In genomic region chr7:26365077-26365896, GRCh38 we compare ENCODE assay signal across 8 cellular contexts.
A peak's percentile ranks its signal among the peaks of the same experiment; 100 is the strongest.
DNase-seq lines count a peak whose midpoint lies in the region; ATAC-seq and TF ChIP-seq lines count a peak whose summit lies in the region.

No MANE protein-coding gene starts in this region.

- no peaks in the 10 kb centered on the region for H3K9me2 ChIP-seq in SK-N-SH

- H3K27ac ChIP-seq in SK-N-SH (ENCODE audit: low read depth in 2 of 2, low read length in 1 of 2) (no peak overlapping the region), sigmoid colon (no peak overlapping the region)

- H3K27me3 ChIP-seq in SK-N-SH (ENCODE audit: insufficient read depth), result peaks cover 22% of the 10 kb centered on the region; the same call in 1 of the 2 replicates
- peaks cover 5 to 47% (median 14%) of the 10 kb centered on the region in 3 donors for H3K27me3 ChIP-seq in sigmoid colon

- no peak overlapping the region for H2AFZ ChIP-seq in SK-N-SH (ENCODE audit: low read depth)

- no peak overlapping the region for H3K4me3 ChIP-seq in SK-N-SH (ENCODE audit: low read depth in 2 of 2, low read length in 1 of 2)
- no peak overlapping the region for H3K4me3 ChIP-seq in sigmoid colon

- H4K20me1 ChIP-seq in SK-N-SH (ENCODE audit: insufficient read depth), result no peaks in the 10 kb centered on the region

- TF ChIP-seq RAD21 in SK-N-SH (IDR thresholded peaks at IDR 0.05; ENCODE audit: low read length), result peak; percentile 100

- H3K9ac ChIP-seq in SK-N-SH, result no peak overlapping the region

- CTCF ChIA-PET in SK-N-SH (lab: Yijun Ruan, JAX), result interaction anchor here (0.5 to 18.0 kb wide), 127 partner anchors 9 to 1049 kb away, joined by 3 to 603 read pairs (median 5); partner anchors contain the start of genes CBX3, HNRNPA2B1 and HOXA7

- TF ChIP-seq CTCF in SK-N-SH (IDR thresholded peaks at IDR 0.05) (peak; percentile 94), sigmoid colon (IDR thresholded peaks at IDR 0.05) (peak; percentile 62 to 79 (median 69))

- POLR2A ChIA-PET in SK-N-SH (lab: Yijun Ruan, JAX), result interaction anchor here (0.6 to 2.0 kb wide), 3 partner anchors 34 to 213 kb away, joined by 3 to 6 read pairs (median 4); partner anchors contain the start of gene NFE2L3

- no peak for TF ChIP-seq EP300 in SK-N-SH (IDR thresholded peaks at IDR 0.05; ENCODE audit: borderline replicate concordance in 1 of 2, low read depth in 1 of 2, low read length in 1 of 2)
- TF ChIP-seq EP300 in sigmoid colon (IDR thresholded peaks at IDR 0.05), result no peak

- TF ChIP-seq POLR2A in sigmoid colon (IDR thresholded peaks at IDR 0.05), result no peak

- H3K4me1 ChIP-seq in SK-N-SH (ENCODE audit: control insufficient read depth in 1 of 2, insufficient read depth in 2 of 2, low read depth in 1 of 2, low read length in 1 of 2) (peaks cover 0 to 9% of the 10 kb centered on the region in 2 experiments; a peak in 2 of 4 replicates), sigmoid colon (peaks cover 0 to 8% (median 0%) of the 10 kb centered on the region in 4 donors)

- H3K36me3 ChIP-seq in SK-N-SH (replicated peaks in 1 of 2; ENCODE audit: control insufficient read depth in 1 of 2, insufficient read depth in 2 of 2, low read length in 1 of 2), result no peaks in the 10 kb centered on the region
- no peaks in the 10 kb centered on the region for H3K36me3 ChIP-seq in sigmoid colon

- H3K79me2 ChIP-seq in SK-N-SH (ENCODE audit: insufficient read depth), result no peaks in the 10 kb centered on the region

- ATAC-seq in HG02759 (IDR thresholded peaks at IDR 0.05; ENCODE audit: unreplicated experiment), result peak; percentile 76

- intact Hi-C loops in sigmoid colon (cut with DNase I), result loop anchor here (1.0 to 5.0 kb wide), 4 partner anchors 166 to 482 kb away; no protein-coding TSS in a partner anchor

- WGBS in SK-N-SH (ENCODE audit: low lambda C conversion rate), result 36% methylated on average over 13 of the region's 13 CpGs
- WGBS in sigmoid colon, 2 donors, result 28 to 46% methylated on average over 13 of the region's 13 CpGs

- peak; percentile 11 for DNase-seq in stimulated activated CD4-positive, alpha-beta T cell treated with anti-CD3 and anti-CD28 coated beads, Interleukin-12 subunit alpha, Interleukin-12 subunit beta, amount 100 ng/mL, for 24 hours (ENCODE audit: low read depth in 2 of 2)
- DNase-seq in stimulated activated CD4-positive, alpha-beta T cell treated with anti-CD3 and anti-CD28 coated beads, Interleukin-4, amount 100 ng/mL, for 1 hour, result no peak
- DNase-seq in NCI-H1105 (lab: John Stamatoyannopoulos, UW) (peak; percentile 59), SK-N-SH (peak; percentile 60), anterior cingulate cortex (lab: John Stamatoyannopoulos, UW) (peak in 36 of 58 donors; percentile 5 to 75 (median 32)), hepatic stellate cell (ENCODE audit: low spot score) (peak; percentile 20), sigmoid colon (no peak)

- H3K4me2 ChIP-seq in SK-N-SH, result no peak overlapping the region

- H3K9me3 ChIP-seq in SK-N-SH (no peaks in the 10 kb centered on the region), sigmoid colon (no peaks in the 10 kb centered on the region)

- H3F3A ChIP-seq in SK-N-SH (replicated peaks; ENCODE audit: insufficient read depth), result no peaks in the 10 kb centered on the region

TF ChIP-seq in SK-N-SH, 30 proteins besides CTCF, POLR2A, EP300 and RAD21:
- TF ChIP-seq RCOR1 (IDR thresholded peaks at IDR 0.05; ENCODE audit: low read length) (peak; percentile 42), TCF12 (IDR thresholded peaks at IDR 0.05) (no peak), FOXJ3 (CRISPR knock-in tag; IDR thresholded peaks at IDR 0.05) (no peak), SMC3 (IDR thresholded peaks at IDR 0.05; ENCODE audit: low read depth, low read length) (peak; percentile 98), MXI1 (IDR thresholded peaks at IDR 0.05; ENCODE audit: low read depth, low read length) (peak; percentile 22; the same call in 1 of the 2 replicates), IRF3 (IDR thresholded peaks at IDR 0.05; ENCODE audit: low read depth, low read length) (0 out of 2 replicates have a peak, but pooled peaks have one; percentile 10), TEAD4 (IDR thresholded peaks at IDR 0.05; ENCODE audit: borderline replicate concordance, insufficient read depth) (no peak), NRF1 (IDR thresholded peaks at IDR 0.05; ENCODE audit: low read depth, low read length) (peak; percentile 20; the same call in 1 of the 2 replicates)

Comparison
In these comparisons a context has a peak if more than half of its experiments do, and no peak if none do; other contexts are left out.
1. DNase-seq: peak in stimulated activated CD4-positive, alpha-beta T cell treated with anti-CD3 and anti-CD28 coated beads, Interleukin-12 subunit alpha, Interleukin-12 subunit beta, amount 100 ng/mL, for 24 hours (2 of 2), NCI-H1105 (single experiment), SK-N-SH (single experiment), anterior cingulate cortex (36 of 58) and hepatic stellate cell (single experiment); none in stimulated activated CD4-positive, alpha-beta T cell treated with anti-CD3 and anti-CD28 coated beads, Interleukin-4, amount 100 ng/mL, for 1 hour (single experiment) and sigmoid colon (single experiment).